6 cellular contexts compared by ENCODE assay signal in the genomic region with DNA sequence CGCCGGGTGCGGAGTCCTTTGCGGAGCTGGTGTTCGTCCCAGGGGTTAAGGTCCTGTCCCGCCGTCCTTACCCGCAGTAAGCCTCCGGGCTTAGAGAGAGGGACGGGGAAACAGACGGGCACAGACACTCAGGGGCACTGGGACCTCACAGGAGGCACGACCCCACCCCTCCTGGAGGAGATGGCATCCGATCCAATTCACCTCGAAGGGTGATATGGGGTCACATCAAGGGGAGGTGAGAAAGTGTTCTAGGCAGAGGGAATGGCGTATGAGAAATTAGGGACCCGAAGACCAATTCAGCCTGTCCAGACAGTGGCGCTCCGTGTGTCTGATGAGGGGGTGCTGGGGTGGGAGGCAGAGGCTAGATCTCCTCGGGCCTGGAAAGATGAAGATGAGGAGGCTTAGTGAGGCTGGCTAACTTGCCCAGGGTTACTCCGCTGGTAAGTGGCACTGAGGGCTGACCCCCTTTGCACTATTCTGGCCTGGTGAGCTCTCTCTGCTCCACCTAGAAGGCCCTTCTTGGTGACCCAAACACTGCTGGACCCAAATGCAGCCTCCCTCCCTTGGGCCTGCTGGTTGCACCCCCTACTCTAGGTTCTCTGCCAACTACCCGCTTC. TPM values are rescaled to one million over a fixed set of nuclear protein-coding genes. Genes with fewer than 3 reads are reported as not detected.
DNase-seq lines count a peak whose midpoint lies in the region; TF ChIP-seq lines count a peak whose summit lies in the region.

No MANE protein-coding gene starts in this region.

- peak overlapping the region; percentile 87 for H3K4me3 Mint-ChIP-seq in endothelial cell (ENCODE audit: unreplicated experiment)

- no peaks in the 10 kb centered on the region for H3K36me3 ChIP-seq in HUES64 (ENCODE audit: insufficient read depth, low read length)

- peak overlapping the region; percentile 99 for H3K27ac Mint-ChIP-seq in endothelial cell (ENCODE audit: unreplicated experiment)

- peak overlapping the region; percentile 93 for H3K27ac ChIP-seq in HUES64 (ENCODE audit: low read depth, low read length)
- H3K27ac ChIP-seq in skin epidermis: peak overlapping the region; percentile 72 to 100 (median 97)

- TF ChIP-seq CTCF in endothelial cell (IDR thresholded peaks at IDR 0.05; ENCODE audit: unreplicated experiment) (no peak), GM13977 (IDR thresholded peaks at IDR 0.05; ENCODE audit: extremely low read depth, insufficient read depth, missing control alignments) (no peak)

- DNase-seq in endothelial cell (ENCODE audit: low spot score) (no peak), GM13977 (ENCODE audit: low spot score) (no peak), NCI-H446 (lab: John Stamatoyannopoulos, UW) (no peak), H4 (ENCODE audit: low spot score) (no peak)

- peaks cover 10% of the 10 kb centered on the region for H3K27me3 Mint-ChIP-seq in endothelial cell (ENCODE audit: unreplicated experiment)

- peaks cover 3% of the 10 kb centered on the region for H3K36me3 Mint-ChIP-seq in endothelial cell (ENCODE audit: low read depth, unreplicated experiment)

- no peaks in the 10 kb centered on the region for H3K9me3 Mint-ChIP-seq in endothelial cell (ENCODE audit: unreplicated experiment)

- in situ Hi-C loops in GM13977 (cut with MboI; ENCODE audit: low pct_unique_long_range_greater_than_20kb, low sequenced_read_pairs, unreplicated experiment): no loop called here

- WGBS in HUES64: 40% methylated on average over 21 of the region's 21 CpGs

- no peaks in the 10 kb centered on the region for H3K27me3 ChIP-seq in HUES64 (ENCODE audit: insufficient read depth, low read length)

- H3K4me1 ChIP-seq in HUES64 (ENCODE audit: insufficient read depth, low read length): 0 out of 2 replicates have a peak, but pooled peaks cover 4% of the 10 kb centered on the region

- no peaks in the 10 kb centered on the region for H3K9me3 ChIP-seq in HUES64 (ENCODE audit: insufficient read depth, low read depth, low read length)

- H3K4me3 ChIP-seq in HUES64 (ENCODE audit: low read length): peak overlapping the region; percentile 54
- peak overlapping the region; percentile 32 to 55 (median 37) for H3K4me3 ChIP-seq in skin epidermis

- H3K9ac ChIP-seq in HUES64 (ENCODE audit: low read depth, low read length): peak overlapping the region; percentile 91

- peaks cover 14% of the 10 kb centered on the region for H3K4me1 Mint-ChIP-seq in endothelial cell (ENCODE audit: unreplicated experiment)

RNA-seq across cellular contexts. Expression of gene BTBD19, which starts 12.1 kb away (rescaled TPM):
- 0.60 TPM for polyA plus RNA-seq in HUES64 (2013, experiment 1 of 2)
- polyA plus RNA-seq in HUES64 (2013, experiment 2 of 2): 0.63 TPM
- 10.4 TPM for total RNA-seq in endothelial cell (ENCODE audit: unreplicated experiment)
- total RNA-seq in H4 (2014; rRNA removed; shearing (Covaris generic)): 2.5 and 2.6 TPM in 2 replicates

RNA-seq across cellular contexts. Expression of gene DYNLT4, which starts 13.3 kb away (rescaled TPM):
- polyA plus RNA-seq in HUES64 (2013, experiment 1 of 2): not detected
- polyA plus RNA-seq in HUES64 (2013, experiment 2 of 2): not detected
- total RNA-seq in endothelial cell (ENCODE audit: unreplicated experiment): 1.4 TPM
- total RNA-seq in H4 (2014; rRNA removed; shearing (Covaris generic)): 0.12 TPM in 1 of 2 replicates, not detected in the other

RNA-seq across cellular contexts. Expression of gene PLK3, which starts 20.3 kb away (rescaled TPM):
- polyA plus RNA-seq in HUES64 (2013, experiment 1 of 2): 7.2 TPM
- polyA plus RNA-seq in HUES64 (2013, experiment 2 of 2): 4.8 TPM
- 17.2 TPM for total RNA-seq in endothelial cell (ENCODE audit: unreplicated experiment)
- 1.3 and 4.6 TPM in 2 replicates for total RNA-seq in H4 (2014; rRNA removed; shearing (Covaris generic))

RNA-seq across cellular contexts. Expression of gene PTCH2, which starts 22.6 kb away (rescaled TPM):
- 21.5 TPM for polyA plus RNA-seq in HUES64 (2013, experiment 1 of 2)
- polyA plus RNA-seq in HUES64 (2013, experiment 2 of 2): 19.6 TPM
- 0.51 TPM for total RNA-seq in endothelial cell (ENCODE audit: unreplicated experiment)
- 0.10 TPM in 1 of 2 replicates, not detected in the other for total RNA-seq in H4 (2014; rRNA removed; shearing (Covaris generic))

RNA-seq across cellular contexts. Expression of gene BEST4, which starts 32.5 kb away (rescaled TPM):
- 0.55 TPM for polyA plus RNA-seq in HUES64 (2013, experiment 1 of 2)
- 0.70 TPM for polyA plus RNA-seq in HUES64 (2013, experiment 2 of 2)
- 0.18 TPM for total RNA-seq in endothelial cell (ENCODE audit: unreplicated experiment)
- total RNA-seq in H4 (2014; rRNA removed; shearing (Covaris generic)): not detected in 2 replicates
